Comparison of ENCODE assay signal across 1 cellular context in the genomic region with DNA sequence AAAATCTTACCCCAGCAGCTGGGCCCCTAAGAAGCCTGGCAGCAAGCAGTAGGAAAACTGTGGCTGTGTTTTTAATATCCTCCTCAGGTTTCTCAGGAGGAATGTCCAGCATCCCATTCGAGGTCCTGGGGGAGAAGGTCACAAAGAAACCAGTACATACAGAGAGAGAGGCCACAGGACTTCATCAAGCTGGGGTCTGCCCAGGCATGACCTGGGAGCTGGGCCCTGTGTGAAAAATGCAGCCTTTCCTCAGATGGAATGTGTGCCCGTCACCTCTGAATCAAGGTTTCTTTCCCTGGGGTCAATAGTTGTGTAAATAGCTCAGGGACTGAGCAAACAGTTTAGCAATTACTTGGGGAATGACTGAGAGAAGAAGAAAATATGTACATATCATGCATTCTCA.
TF ChIP-seq lines count a peak whose summit lies in the region.

No MANE protein-coding gene starts in this region.

TF ChIP-seq in HepG2, 621 proteins besides CTCF, POLR2A, EP300 and RAD21 (continued from another document and continues in another):
- TF ChIP-seq, protein P1, sequence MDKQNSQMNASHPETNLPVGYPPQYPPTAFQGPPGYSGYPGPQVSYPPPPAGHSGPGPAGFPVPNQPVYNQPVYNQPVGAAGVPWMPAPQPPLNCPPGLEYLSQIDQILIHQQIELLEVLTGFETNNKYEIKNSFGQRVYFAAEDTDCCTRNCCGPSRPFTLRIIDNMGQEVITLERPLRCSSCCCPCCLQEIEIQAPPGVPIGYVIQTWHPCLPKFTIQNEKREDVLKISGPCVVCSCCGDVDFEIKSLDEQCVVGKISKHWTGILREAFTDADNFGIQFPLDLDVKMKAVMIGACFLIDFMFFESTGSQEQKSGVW (CRISPR knock-in tag; IDR thresholded peaks at IDR 0.05; ENCODE audit: borderline replicate concordance): no peak
- no peak for TF ChIP-seq ZNF549 (CRISPR knock-in tag; IDR thresholded peaks at IDR 0.05)
- no peak for TF ChIP-seq ZNF567 (CRISPR knock-in tag; IDR thresholded peaks at IDR 0.05; ENCODE audit: borderline replicate concordance)
- TF ChIP-seq MYC (CRISPR knock-in tag; IDR thresholded peaks at IDR 0.05; ENCODE audit: borderline replicate concordance): peak; percentile 33; the same call in 1 of the 2 replicates
- peak; percentile 66; the same call in 1 of the 2 replicates for TF ChIP-seq DMAP1 (CRISPR knock-in tag; IDR thresholded peaks at IDR 0.05)
- TF ChIP-seq, protein P2, sequence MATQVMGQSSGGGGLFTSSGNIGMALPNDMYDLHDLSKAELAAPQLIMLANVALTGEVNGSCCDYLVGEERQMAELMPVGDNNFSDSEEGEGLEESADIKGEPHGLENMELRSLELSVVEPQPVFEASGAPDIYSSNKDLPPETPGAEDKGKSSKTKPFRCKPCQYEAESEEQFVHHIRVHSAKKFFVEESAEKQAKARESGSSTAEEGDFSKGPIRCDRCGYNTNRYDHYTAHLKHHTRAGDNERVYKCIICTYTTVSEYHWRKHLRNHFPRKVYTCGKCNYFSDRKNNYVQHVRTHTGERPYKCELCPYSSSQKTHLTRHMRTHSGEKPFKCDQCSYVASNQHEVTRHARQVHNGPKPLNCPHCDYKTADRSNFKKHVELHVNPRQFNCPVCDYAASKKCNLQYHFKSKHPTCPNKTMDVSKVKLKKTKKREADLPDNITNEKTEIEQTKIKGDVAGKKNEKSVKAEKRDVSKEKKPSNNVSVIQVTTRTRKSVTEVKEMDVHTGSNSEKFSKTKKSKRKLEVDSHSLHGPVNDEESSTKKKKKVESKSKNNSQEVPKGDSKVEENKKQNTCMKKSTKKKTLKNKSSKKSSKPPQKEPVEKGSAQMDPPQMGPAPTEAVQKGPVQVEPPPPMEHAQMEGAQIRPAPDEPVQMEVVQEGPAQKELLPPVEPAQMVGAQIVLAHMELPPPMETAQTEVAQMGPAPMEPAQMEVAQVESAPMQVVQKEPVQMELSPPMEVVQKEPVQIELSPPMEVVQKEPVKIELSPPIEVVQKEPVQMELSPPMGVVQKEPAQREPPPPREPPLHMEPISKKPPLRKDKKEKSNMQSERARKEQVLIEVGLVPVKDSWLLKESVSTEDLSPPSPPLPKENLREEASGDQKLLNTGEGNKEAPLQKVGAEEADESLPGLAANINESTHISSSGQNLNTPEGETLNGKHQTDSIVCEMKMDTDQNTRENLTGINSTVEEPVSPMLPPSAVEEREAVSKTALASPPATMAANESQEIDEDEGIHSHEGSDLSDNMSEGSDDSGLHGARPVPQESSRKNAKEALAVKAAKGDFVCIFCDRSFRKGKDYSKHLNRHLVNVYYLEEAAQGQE (IDR thresholded peaks at IDR 0.05; ENCODE audit: borderline replicate concordance in 1 of 2, low read depth in 1 of 2, low read length in 2 of 2): peak in 1 of 2 experiments; percentile 47; a peak in 1 of 4 replicates
- peak; percentile 63 for TF ChIP-seq ZNF501 (CRISPR knock-in tag; IDR thresholded peaks at IDR 0.05)
- no peak for TF ChIP-seq ZBTB20 (CRISPR knock-in tag; IDR thresholded peaks at IDR 0.05; ENCODE audit: borderline replicate concordance, low read depth)
- TF ChIP-seq, protein P3, sequence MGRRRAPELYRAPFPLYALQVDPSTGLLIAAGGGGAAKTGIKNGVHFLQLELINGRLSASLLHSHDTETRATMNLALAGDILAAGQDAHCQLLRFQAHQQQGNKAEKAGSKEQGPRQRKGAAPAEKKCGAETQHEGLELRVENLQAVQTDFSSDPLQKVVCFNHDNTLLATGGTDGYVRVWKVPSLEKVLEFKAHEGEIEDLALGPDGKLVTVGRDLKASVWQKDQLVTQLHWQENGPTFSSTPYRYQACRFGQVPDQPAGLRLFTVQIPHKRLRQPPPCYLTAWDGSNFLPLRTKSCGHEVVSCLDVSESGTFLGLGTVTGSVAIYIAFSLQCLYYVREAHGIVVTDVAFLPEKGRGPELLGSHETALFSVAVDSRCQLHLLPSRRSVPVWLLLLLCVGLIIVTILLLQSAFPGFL (CRISPR knock-in tag; IDR thresholded peaks at IDR 0.05): no peak
- TF ChIP-seq, protein P4, sequence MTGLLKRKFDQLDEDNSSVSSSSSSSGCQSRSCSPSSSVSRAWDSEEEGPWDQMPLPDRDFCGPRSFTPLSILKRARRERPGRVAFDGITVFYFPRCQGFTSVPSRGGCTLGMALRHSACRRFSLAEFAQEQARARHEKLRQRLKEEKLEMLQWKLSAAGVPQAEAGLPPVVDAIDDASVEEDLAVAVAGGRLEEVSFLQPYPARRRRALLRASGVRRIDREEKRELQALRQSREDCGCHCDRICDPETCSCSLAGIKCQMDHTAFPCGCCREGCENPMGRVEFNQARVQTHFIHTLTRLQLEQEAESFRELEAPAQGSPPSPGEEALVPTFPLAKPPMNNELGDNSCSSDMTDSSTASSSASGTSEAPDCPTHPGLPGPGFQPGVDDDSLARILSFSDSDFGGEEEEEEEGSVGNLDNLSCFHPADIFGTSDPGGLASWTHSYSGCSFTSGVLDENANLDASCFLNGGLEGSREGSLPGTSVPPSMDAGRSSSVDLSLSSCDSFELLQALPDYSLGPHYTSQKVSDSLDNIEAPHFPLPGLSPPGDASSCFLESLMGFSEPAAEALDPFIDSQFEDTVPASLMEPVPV (CRISPR knock-in tag; IDR thresholded peaks at IDR 0.05): no peak
- no peak for TF ChIP-seq MBNL3 (CRISPR knock-in tag; conservative IDR thresholded peaks at IDR 0.05)
- no peak for TF ChIP-seq HDAC6 (IDR thresholded peaks at IDR 0.05; ENCODE audit: low read depth, low read length)
- peak in 1 of 2 experiments; percentile 90; a peak in 2 of 4 replicates for TF ChIP-seq KLF16 (CRISPR knock-in tag; IDR thresholded peaks at IDR 0.05)
- peak; percentile 88 for TF ChIP-seq MED1 (CRISPR knock-in tag; IDR thresholded peaks at IDR 0.05)
- TF ChIP-seq, protein P5, sequence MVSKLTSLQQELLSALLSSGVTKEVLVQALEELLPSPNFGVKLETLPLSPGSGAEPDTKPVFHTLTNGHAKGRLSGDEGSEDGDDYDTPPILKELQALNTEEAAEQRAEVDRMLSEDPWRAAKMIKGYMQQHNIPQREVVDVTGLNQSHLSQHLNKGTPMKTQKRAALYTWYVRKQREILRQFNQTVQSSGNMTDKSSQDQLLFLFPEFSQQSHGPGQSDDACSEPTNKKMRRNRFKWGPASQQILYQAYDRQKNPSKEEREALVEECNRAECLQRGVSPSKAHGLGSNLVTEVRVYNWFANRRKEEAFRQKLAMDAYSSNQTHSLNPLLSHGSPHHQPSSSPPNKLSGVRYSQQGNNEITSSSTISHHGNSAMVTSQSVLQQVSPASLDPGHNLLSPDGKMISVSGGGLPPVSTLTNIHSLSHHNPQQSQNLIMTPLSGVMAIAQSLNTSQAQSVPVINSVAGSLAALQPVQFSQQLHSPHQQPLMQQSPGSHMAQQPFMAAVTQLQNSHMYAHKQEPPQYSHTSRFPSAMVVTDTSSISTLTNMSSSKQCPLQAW (CRISPR knock-in tag; IDR thresholded peaks at IDR 0.05): 0 out of 2 replicates have a peak, but pooled peaks have one; percentile 49
- no peak for TF ChIP-seq NCOA1 (CRISPR knock-in tag; IDR thresholded peaks at IDR 0.05)
- 0 out of 2 replicates have a peak, but pooled peaks have one; percentile 60 for TF ChIP-seq REL (CRISPR knock-in tag; conservative IDR thresholded peaks at IDR 0.05)
- TF ChIP-seq HCFC1 (IDR thresholded peaks at IDR 0.05; ENCODE audit: low read depth, low read length): no peak
- peak; percentile 70 for TF ChIP-seq ZNF205 (CRISPR knock-in tag; IDR thresholded peaks at IDR 0.05)
- TF ChIP-seq ESRRA (CRISPR knock-in tag; IDR thresholded peaks at IDR 0.05; ENCODE audit: low read depth): no peak
- TF ChIP-seq RORA (CRISPR knock-in tag; IDR thresholded peaks at IDR 0.05): no peak
- peak; percentile 92 for TF ChIP-seq ZNF331 (CRISPR knock-in tag; IDR thresholded peaks at IDR 0.05)
- TF ChIP-seq ZMYM4 (CRISPR knock-in tag; IDR thresholded peaks at IDR 0.05): peak; percentile 84
- no peak for TF ChIP-seq GPN1 (CRISPR knock-in tag; IDR thresholded peaks at IDR 0.05; ENCODE audit: borderline replicate concordance)
- peak; percentile 87 for TF ChIP-seq ZNF589 (CRISPR knock-in tag; conservative IDR thresholded peaks at IDR 0.05)
- TF ChIP-seq, protein P6, sequence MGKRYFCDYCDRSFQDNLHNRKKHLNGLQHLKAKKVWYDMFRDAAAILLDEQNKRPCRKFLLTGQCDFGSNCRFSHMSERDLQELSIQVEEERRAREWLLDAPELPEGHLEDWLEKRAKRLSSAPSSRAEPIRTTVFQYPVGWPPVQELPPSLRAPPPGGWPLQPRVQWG (CRISPR knock-in tag; IDR thresholded peaks at IDR 0.05; ENCODE audit: borderline replicate concordance, low read depth): no peak
- TF ChIP-seq, protein P7, sequence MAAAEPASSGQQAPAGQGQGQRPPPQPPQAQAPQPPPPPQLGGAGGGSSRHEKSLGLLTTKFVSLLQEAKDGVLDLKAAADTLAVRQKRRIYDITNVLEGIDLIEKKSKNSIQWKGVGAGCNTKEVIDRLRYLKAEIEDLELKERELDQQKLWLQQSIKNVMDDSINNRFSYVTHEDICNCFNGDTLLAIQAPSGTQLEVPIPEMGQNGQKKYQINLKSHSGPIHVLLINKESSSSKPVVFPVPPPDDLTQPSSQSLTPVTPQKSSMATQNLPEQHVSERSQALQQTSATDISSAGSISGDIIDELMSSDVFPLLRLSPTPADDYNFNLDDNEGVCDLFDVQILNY (CRISPR knock-in tag; conservative IDR thresholded peaks at IDR 0.05): no peak
- no peak for TF ChIP-seq ZNF326 (CRISPR knock-in tag; IDR thresholded peaks at IDR 0.05; ENCODE audit: borderline replicate concordance)
- no peak for TF ChIP-seq ZKSCAN1 (IDR thresholded peaks at IDR 0.05; ENCODE audit: low read length)
- TF ChIP-seq ZIK1 (CRISPR knock-in tag; IDR thresholded peaks at IDR 0.05; ENCODE audit: borderline replicate concordance, low read depth): 0 out of 2 replicates have a peak, but pooled peaks have one; percentile 10
- TF ChIP-seq, protein P8, sequence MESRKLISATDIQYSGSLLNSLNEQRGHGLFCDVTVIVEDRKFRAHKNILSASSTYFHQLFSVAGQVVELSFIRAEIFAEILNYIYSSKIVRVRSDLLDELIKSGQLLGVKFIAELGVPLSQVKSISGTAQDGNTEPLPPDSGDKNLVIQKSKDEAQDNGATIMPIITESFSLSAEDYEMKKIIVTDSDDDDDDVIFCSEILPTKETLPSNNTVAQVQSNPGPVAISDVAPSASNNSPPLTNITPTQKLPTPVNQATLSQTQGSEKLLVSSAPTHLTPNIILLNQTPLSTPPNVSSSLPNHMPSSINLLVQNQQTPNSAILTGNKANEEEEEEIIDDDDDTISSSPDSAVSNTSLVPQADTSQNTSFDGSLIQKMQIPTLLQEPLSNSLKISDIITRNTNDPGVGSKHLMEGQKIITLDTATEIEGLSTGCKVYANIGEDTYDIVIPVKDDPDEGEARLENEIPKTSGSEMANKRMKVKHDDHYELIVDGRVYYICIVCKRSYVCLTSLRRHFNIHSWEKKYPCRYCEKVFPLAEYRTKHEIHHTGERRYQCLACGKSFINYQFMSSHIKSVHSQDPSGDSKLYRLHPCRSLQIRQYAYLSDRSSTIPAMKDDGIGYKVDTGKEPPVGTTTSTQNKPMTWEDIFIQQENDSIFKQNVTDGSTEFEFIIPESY (CRISPR knock-in tag; IDR thresholded peaks at IDR 0.05): peak; percentile 41; the same call in 1 of the 2 replicates
- TF ChIP-seq ZNF343 (CRISPR knock-in tag; IDR thresholded peaks at IDR 0.05): no peak
- TF ChIP-seq, protein P9, sequence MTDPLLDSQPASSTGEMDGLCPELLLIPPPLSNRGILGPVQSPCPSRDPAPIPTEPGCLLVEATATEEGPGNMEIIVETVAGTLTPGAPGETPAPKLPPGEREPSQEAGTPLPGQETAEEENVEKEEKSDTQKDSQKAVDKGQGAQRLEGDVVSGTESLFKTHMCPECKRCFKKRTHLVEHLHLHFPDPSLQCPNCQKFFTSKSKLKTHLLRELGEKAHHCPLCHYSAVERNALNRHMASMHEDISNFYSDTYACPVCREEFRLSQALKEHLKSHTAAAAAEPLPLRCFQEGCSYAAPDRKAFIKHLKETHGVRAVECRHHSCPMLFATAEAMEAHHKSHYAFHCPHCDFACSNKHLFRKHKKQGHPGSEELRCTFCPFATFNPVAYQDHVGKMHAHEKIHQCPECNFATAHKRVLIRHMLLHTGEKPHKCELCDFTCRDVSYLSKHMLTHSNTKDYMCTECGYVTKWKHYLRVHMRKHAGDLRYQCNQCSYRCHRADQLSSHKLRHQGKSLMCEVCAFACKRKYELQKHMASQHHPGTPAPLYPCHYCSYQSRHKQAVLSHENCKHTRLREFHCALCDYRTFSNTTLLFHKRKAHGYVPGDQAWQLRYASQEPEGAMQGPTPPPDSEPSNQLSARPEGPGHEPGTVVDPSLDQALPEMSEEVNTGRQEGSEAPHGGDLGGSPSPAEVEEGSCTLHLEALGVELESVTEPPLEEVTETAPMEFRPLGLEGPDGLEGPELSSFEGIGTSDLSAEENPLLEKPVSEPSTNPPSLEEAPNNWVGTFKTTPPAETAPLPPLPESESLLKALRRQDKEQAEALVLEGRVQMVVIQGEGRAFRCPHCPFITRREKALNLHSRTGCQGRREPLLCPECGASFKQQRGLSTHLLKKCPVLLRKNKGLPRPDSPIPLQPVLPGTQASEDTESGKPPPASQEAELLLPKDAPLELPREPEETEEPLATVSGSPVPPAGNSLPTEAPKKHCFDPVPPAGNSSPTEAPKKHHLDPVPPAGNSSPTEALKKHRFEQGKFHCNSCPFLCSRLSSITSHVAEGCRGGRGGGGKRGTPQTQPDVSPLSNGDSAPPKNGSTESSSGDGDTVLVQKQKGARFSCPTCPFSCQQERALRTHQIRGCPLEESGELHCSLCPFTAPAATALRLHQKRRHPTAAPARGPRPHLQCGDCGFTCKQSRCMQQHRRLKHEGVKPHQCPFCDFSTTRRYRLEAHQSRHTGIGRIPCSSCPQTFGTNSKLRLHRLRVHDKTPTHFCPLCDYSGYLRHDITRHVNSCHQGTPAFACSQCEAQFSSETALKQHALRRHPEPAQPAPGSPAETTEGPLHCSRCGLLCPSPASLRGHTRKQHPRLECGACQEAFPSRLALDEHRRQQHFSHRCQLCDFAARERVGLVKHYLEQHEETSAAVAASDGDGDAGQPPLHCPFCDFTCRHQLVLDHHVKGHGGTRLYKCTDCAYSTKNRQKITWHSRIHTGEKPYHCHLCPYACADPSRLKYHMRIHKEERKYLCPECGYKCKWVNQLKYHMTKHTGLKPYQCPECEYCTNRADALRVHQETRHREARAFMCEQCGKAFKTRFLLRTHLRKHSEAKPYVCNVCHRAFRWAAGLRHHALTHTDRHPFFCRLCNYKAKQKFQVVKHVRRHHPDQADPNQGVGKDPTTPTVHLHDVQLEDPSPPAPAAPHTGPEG (CRISPR knock-in tag; IDR thresholded peaks at IDR 0.05): no peak
- no peak for TF ChIP-seq ZNF780A (CRISPR knock-in tag; IDR thresholded peaks at IDR 0.05)
- TF ChIP-seq, protein P10, sequence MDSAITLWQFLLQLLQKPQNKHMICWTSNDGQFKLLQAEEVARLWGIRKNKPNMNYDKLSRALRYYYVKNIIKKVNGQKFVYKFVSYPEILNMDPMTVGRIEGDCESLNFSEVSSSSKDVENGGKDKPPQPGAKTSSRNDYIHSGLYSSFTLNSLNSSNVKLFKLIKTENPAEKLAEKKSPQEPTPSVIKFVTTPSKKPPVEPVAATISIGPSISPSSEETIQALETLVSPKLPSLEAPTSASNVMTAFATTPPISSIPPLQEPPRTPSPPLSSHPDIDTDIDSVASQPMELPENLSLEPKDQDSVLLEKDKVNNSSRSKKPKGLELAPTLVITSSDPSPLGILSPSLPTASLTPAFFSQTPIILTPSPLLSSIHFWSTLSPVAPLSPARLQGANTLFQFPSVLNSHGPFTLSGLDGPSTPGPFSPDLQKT (CRISPR knock-in tag; IDR thresholded peaks at IDR 0.05; ENCODE audit: borderline replicate concordance): no peak
- TF ChIP-seq ZSCAN25 (CRISPR knock-in tag; IDR thresholded peaks at IDR 0.05): no peak
- TF ChIP-seq NFKB2 (CRISPR knock-in tag; IDR thresholded peaks at IDR 0.05; ENCODE audit: borderline replicate concordance): no peak
- TF ChIP-seq SOX5 (CRISPR knock-in tag; IDR thresholded peaks at IDR 0.05; ENCODE audit: borderline replicate concordance): peak; percentile 93
